Comparison of ENCODE assay signal across 1 cellular context in the genomic region with DNA sequence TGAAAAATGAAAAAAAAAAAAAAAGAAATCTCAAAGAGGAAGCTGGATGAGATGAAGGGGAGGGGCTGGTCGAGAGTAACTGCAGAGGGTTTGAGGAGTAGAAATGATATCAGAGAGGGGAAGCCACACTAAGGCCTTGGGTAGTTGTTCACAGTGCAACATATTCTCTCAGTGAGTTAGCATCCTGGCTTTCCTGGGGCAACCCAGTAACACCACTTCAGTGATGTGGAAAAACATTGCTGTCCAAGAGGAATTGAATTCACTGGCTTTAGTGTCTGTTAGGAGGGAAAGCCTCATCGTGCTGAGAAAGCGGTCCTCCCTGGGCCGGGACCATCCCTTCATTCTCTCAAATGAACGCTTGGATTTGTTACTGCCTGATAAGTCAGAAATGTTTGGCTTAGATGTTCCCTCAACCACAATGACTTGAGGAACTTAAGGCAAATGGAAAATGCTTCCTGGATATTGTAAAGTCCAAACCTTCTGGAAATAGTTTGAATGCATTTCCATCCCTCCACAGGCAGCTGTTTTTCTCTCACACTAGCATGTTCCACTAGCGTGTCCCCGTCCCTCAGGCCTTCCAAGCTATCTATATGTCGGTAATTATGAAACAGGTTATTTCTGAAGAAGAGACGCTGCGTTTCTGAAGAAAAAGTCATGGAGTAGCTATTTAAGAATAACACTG.
TF ChIP-seq lines count a peak whose summit lies in the region.

No MANE protein-coding gene starts in this region.

TF ChIP-seq in K562, 482 proteins besides CTCF, POLR2A, EP300 and RAD21 (continued from another document):
- TF ChIP-seq, protein P1, sequence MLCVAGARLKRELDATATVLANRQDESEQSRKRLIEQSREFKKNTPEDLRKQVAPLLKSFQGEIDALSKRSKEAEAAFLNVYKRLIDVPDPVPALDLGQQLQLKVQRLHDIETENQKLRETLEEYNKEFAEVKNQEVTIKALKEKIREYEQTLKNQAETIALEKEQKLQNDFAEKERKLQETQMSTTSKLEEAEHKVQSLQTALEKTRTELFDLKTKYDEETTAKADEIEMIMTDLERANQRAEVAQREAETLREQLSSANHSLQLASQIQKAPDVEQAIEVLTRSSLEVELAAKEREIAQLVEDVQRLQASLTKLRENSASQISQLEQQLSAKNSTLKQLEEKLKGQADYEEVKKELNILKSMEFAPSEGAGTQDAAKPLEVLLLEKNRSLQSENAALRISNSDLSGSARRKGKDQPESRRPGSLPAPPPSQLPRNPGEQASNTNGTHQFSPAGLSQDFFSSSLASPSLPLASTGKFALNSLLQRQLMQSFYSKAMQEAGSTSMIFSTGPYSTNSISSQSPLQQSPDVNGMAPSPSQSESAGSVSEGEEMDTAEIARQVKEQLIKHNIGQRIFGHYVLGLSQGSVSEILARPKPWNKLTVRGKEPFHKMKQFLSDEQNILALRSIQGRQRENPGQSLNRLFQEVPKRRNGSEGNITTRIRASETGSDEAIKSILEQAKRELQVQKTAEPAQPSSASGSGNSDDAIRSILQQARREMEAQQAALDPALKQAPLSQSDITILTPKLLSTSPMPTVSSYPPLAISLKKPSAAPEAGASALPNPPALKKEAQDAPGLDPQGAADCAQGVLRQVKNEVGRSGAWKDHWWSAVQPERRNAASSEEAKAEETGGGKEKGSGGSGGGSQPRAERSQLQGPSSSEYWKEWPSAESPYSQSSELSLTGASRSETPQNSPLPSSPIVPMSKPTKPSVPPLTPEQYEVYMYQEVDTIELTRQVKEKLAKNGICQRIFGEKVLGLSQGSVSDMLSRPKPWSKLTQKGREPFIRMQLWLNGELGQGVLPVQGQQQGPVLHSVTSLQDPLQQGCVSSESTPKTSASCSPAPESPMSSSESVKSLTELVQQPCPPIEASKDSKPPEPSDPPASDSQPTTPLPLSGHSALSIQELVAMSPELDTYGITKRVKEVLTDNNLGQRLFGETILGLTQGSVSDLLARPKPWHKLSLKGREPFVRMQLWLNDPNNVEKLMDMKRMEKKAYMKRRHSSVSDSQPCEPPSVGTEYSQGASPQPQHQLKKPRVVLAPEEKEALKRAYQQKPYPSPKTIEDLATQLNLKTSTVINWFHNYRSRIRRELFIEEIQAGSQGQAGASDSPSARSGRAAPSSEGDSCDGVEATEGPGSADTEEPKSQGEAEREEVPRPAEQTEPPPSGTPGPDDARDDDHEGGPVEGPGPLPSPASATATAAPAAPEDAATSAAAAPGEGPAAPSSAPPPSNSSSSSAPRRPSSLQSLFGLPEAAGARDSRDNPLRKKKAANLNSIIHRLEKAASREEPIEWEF (CRISPR knock-in tag; IDR thresholded peaks at IDR 0.05) = no peak
